21 cellular contexts compared by ENCODE assay signal in the genomic region with DNA sequence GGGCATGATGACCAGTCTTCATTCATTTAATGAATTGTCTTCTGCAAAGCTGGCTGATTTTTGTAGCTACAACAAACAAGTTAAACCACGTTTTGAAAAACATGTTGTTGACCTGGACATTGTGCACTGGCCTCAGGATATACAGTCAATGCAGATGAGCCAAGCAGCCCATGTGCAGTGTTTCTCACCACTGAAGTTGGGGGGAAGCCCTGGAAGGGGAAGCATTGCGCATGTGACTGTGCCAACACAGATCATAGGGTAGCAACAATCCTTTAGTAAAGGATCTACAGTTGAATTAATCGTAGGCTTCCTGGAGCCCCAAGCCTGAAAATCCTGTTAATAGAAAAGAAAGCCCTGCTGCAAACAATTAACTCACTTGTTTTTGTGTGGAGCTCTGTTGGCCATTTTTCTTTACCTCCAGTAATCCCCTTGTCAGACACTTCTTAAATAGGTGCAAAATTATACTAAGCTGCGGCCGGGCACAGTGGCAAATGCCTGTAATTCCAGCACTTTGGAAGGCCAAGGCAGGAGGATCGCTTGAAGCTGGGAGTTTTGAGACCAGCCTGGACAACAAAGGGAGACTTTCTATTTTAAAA.
DNase-seq lines count a peak whose midpoint lies in the region; ATAC-seq and TF ChIP-seq lines count a peak whose summit lies in the region.
"Had no signal": no experiment of that assay in that cellular context is flagged by ENCODE, and none has a peak within 500 bp of the region (broad histone marks: within the 10 kb centered on the region; RNA-seq: fewer than 3 reads in every experiment).

No MANE protein-coding gene starts in this region.

- intact Hi-C loops in aorta (cut with DNase I) = no loop called here

- H3K4me3 ChIP-seq in HL-60 (replicated peaks; ENCODE audit: insufficient read depth, low read length) = no peak overlapping the region
- no peak overlapping the region for H3K4me3 ChIP-seq in epithelial cell of esophagus (ENCODE audit: low read length)
- H3K4me3 ChIP-seq in retinal pigment epithelial cell (ENCODE audit: low read length) = no peak overlapping the region
- H3K4me3 ChIP-seq in aorta (ENCODE audit: low read length in 2 of 2) = no peak overlapping the region
- H3K4me3 ChIP-seq: breast epithelium, hepatocyte, left lung had no signal

- H3K27ac ChIP-seq in HL-60 (replicated peaks) (peak overlapping the region; percentile 7; the same call in 1 of the 2 replicates), aorta (ENCODE audit: low read depth in 1 of 2, low read length in 2 of 2) (no peak overlapping the region)
- H3K27ac ChIP-seq: breast epithelium, hepatocyte, left lung, parathyroid adenoma had no signal

- H3K36me3 ChIP-seq in aorta (ENCODE audit: control insufficient read depth in 1 of 2, insufficient read depth in 2 of 2, low read length in 1 of 2) = no peaks in the 10 kb centered on the region
- H3K36me3 ChIP-seq: breast epithelium, left lung had no signal

- peak in 1 of 2 experiments; percentile 60 for DNase-seq in HL-60 (ENCODE audit: low read depth in 1 of 2, low spot score in 1 of 2)
- peak; percentile 82 for DNase-seq in NCI-H82 treated with DMSO at 0.1 percent for 48 hours (lab: John Stamatoyannopoulos, UW; ENCODE audit: unreplicated experiment)
- DNase-seq in epithelial cell of esophagus (ENCODE audit: low read depth) = peak; percentile 35
- DNase-seq in retinal pigment epithelial cell (ENCODE audit: low read depth) = peak; percentile 20
- no peak for DNase-seq in HPDE6-E6E7 (ENCODE audit: extremely low spot score)
- no peak for DNase-seq in aorta
- DNase-seq: activated CD4-positive, alpha-beta memory T cell treated with anti-CD3 and anti-CD28 coated beads for 36 hours; activated CD4-positive, CD25-positive, alpha-beta regulatory T cell; activated effector memory CD4-positive, alpha-beta T cell treated with anti-CD3 and anti-CD28 coated beads, Interleukin-2, amount 50 U/mL, for 16 hours; CD4-positive, alpha-beta T cell; HFFc6; immature natural killer cell; left lung; natural killer cell; NCI-H1436; NCI-H524; substantia nigra had no signal

- no peaks in the 10 kb centered on the region for H3K4me1 ChIP-seq in aorta (ENCODE audit: control insufficient read depth in 1 of 2, insufficient read depth in 2 of 2, low read length in 2 of 2)
- H3K4me1 ChIP-seq: breast epithelium, left lung, parathyroid adenoma had no signal

- 89 to 91% methylated on average over 6 of the region's 6 CpGs for WGBS in aorta, 2 donors

- no peaks in the 10 kb centered on the region for H3K9me3 ChIP-seq in aorta (ENCODE audit: control insufficient read depth, low read length)
- H3K9me3 ChIP-seq: breast epithelium had no signal

- H3K27me3 ChIP-seq in HL-60 (ENCODE audit: insufficient read depth, poor library complexity, severe bottlenecking) = no peaks in the 10 kb centered on the region
- no peaks in the 10 kb centered on the region for H3K27me3 ChIP-seq in aorta (ENCODE audit: control insufficient read depth in 1 of 2, insufficient read depth in 2 of 2, low read length in 1 of 2)
- H3K27me3 ChIP-seq: breast epithelium, hepatocyte, left lung had no signal

- TF ChIP-seq CTCF in HL-60 (IDR thresholded peaks at IDR 0.05; ENCODE audit: insufficient read depth, low read length) (no peak), epithelial cell of esophagus (IDR thresholded peaks at IDR 0.05; ENCODE audit: insufficient read depth, low read depth, low read length, missing control alignments) (no peak), retinal pigment epithelial cell (conservative IDR thresholded peaks at IDR 0.05; ENCODE audit: low read depth, low read length) (no peak)

- ATAC-seq in GM19463 (IDR thresholded peaks at IDR 0.05; ENCODE audit: unreplicated experiment) (no peak), aorta (ENCODE audit: low FRiP score) (no peak)
- ATAC-seq: left lung, natural killer cell had no signal

Comparison
In these comparisons a context has a peak if more than half of its experiments do, and no peak if none do; other contexts are left out.
1. DNase-seq: peak in NCI-H82 treated with DMSO at 0.1 percent for 48 hours (single experiment), epithelial cell of esophagus (single experiment) and retinal pigment epithelial cell (single experiment); none in HPDE6-E6E7 (single experiment) and aorta (0 of 2).